ENCODE assay signal across 21 cellular contexts in the genomic region with DNA sequence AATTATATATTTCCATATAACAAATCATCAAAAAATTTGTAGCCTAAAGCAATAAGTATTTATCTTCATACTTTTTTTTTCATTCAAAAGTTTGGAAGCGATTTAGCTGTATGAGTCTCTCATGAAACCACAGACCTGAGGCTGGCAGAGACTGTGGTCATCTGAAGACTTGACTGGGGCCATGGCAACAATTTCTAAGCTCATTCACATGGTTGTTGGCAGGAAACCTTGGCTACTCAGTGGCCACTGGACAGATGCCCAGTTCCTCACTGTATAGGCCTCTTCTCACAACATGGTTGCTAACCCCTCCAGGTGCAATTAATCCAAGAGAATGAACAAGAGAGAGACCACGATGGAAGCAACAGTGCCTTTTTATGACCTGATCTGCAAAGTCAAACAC.
DNase-seq lines count a peak whose midpoint lies in the region; ATAC-seq and TF ChIP-seq lines count a peak whose summit lies in the region.
"Had no signal": no experiment of that assay in that cellular context is flagged by ENCODE, and none has a peak within 500 bp of the region (broad histone marks: within the 10 kb centered on the region; RNA-seq: fewer than 3 reads in every experiment).

No MANE protein-coding gene starts in this region.

- 89 to 91% methylated on average over 1 to 2 of the region's 2 CpGs for WGBS in endodermal cell (ENCODE audit: insufficient coverage in 1 of 2, insufficient read length in 1 of 2), 2 experiments

- no peaks in the 10 kb centered on the region for H3K36me3 Mint-ChIP-seq in activated CD8-positive, alpha-beta T cell treated with anti-CD3 and anti-CD28 coated beads for 36 hours (ENCODE audit: low read depth)
- H3K36me3 Mint-ChIP-seq in endodermal cell (ENCODE audit: low read depth), result no peaks in the 10 kb centered on the region
- H3K36me3 Mint-ChIP-seq: CD14-positive monocyte had no signal

- no peaks in the 10 kb centered on the region for H3K27me3 ChIP-seq in endodermal cell (ENCODE audit: control insufficient read depth, insufficient read depth, low read length, poor library complexity, severe bottlenecking)
- H3K27me3 ChIP-seq: ascending aorta, hepatocyte, transverse colon had no signal

- H3K27me3 Mint-ChIP-seq in activated CD8-positive, alpha-beta T cell treated with anti-CD3 and anti-CD28 coated beads for 36 hours, result no peaks in the 10 kb centered on the region
- no peaks in the 10 kb centered on the region for H3K27me3 Mint-ChIP-seq in endodermal cell (ENCODE audit: insufficient read depth)
- H3K27me3 Mint-ChIP-seq: dendritic cell treated with granulocyte-macrophage colony-stimulating factor and Interleukin-4, amounts not matched to agents 40 ng/mL and 50 ng/mL, for 4 days had no signal

- H3K36me3 ChIP-seq in endodermal cell (ENCODE audit: control insufficient read depth, insufficient read depth, low read length), result no peaks in the 10 kb centered on the region
- H3K36me3 ChIP-seq: ascending aorta, transverse colon had no signal

- intact Hi-C loops in activated CD8-positive, alpha-beta T cell treated with anti-CD3 and anti-CD28 coated beads for 36 hours (cut with micrococcal nuclease), result no loop called here

- no peaks in the 10 kb centered on the region for H3K9me3 ChIP-seq in endodermal cell (ENCODE audit: control insufficient read depth, low read length)
- H3K9me3 ChIP-seq: ascending aorta, transverse colon had no signal

- no peaks in the 10 kb centered on the region for H3K4me1 Mint-ChIP-seq in activated CD8-positive, alpha-beta T cell treated with anti-CD3 and anti-CD28 coated beads for 36 hours (ENCODE audit: low read depth)
- H3K4me1 Mint-ChIP-seq in endodermal cell, result no peaks in the 10 kb centered on the region

- H3K4me1 ChIP-seq in endodermal cell (ENCODE audit: control insufficient read depth, insufficient read depth, low read length), result no peaks in the 10 kb centered on the region
- H3K4me1 ChIP-seq: ascending aorta, transverse colon had no signal

- CTCF ChIA-PET in activated CD8-positive, alpha-beta T cell treated with anti-CD3 and anti-CD28 coated beads for 36 hours (lab: Charles Lee), result no interaction called here

- no peaks in the 10 kb centered on the region for H3K9me3 Mint-ChIP-seq in activated CD8-positive, alpha-beta T cell treated with anti-CD3 and anti-CD28 coated beads for 36 hours
- H3K9me3 Mint-ChIP-seq in endodermal cell, result no peaks in the 10 kb centered on the region
- H3K9me3 Mint-ChIP-seq: dendritic cell treated with granulocyte-macrophage colony-stimulating factor and Interleukin-4, amounts not matched to agents 40 ng/mL and 50 ng/mL, for 4 days had no signal

- no peak for ATAC-seq in activated CD8-positive, alpha-beta T cell treated with anti-CD3 and anti-CD28 coated beads for 36 hours
- ATAC-seq: GM12878 had no signal

- TF ChIP-seq CTCF in astrocyte of the spinal cord (IDR thresholded peaks at IDR 0.05; ENCODE audit: low read depth, low read length) (no peak), endodermal cell (conservative IDR thresholded peaks at IDR 0.05) (no peak)
- TF ChIP-seq CTCF in activated CD8-positive, alpha-beta T cell treated with anti-CD3 and anti-CD28 coated beads for 36 hours (IDR thresholded peaks at IDR 0.05), result no peak

- POLR2A ChIA-PET in activated CD8-positive, alpha-beta T cell treated with anti-CD3 and anti-CD28 coated beads for 36 hours (lab: Charles Lee), result no interaction called here

- H3K27ac ChIP-seq in endodermal cell (ENCODE audit: low read depth, low read length), result no peak overlapping the region
- H3K27ac ChIP-seq: ascending aorta, hepatocyte, transverse colon had no signal

- H3K9ac ChIP-seq in endodermal cell (ENCODE audit: extremely low read depth, low read length, poor library complexity, severe bottlenecking), result no peak overlapping the region

- H3K4me3 ChIP-seq in astrocyte of the spinal cord (ENCODE audit: low read depth, low read length) (no peak overlapping the region), endodermal cell (ENCODE audit: low read length) (no peak overlapping the region)
- H3K4me3 ChIP-seq: ascending aorta, GM12878, hepatocyte, transverse colon had no signal

- H3K4me3 Mint-ChIP-seq in activated CD8-positive, alpha-beta T cell treated with anti-CD3 and anti-CD28 coated beads for 36 hours, result no peak overlapping the region
- H3K4me3 Mint-ChIP-seq in endodermal cell, result no peak overlapping the region
- H3K4me3 Mint-ChIP-seq: CD14-positive monocyte; dendritic cell treated with granulocyte-macrophage colony-stimulating factor and Interleukin-4, amounts not matched to agents 40 ng/mL and 50 ng/mL, for 4 days had no signal

- DNase-seq in H4 (ENCODE audit: low spot score), result peak; percentile 92
- DNase-seq in NCI-H2196 treated with DMSO at 0.1 percent for 48 hours (lab: John Stamatoyannopoulos, UW; ENCODE audit: unreplicated experiment), result peak; percentile 49
- DNase-seq in astrocyte of the spinal cord (ENCODE audit: low read depth, low spot score), result peak; percentile 88
- DNase-seq in pons (ENCODE audit: low spot score), result peak; percentile 11
- DNase-seq in NCI-H226, result no peak
- DNase-seq in activated CD8-positive, alpha-beta T cell treated with anti-CD3 and anti-CD28 coated beads for 36 hours, result no peak
- no peak for DNase-seq in endodermal cell
- DNase-seq in HuH-7.5 (ENCODE audit: low spot score), result no peak
- DNase-seq: activated effector memory CD4-positive, alpha-beta T cell treated with anti-CD3 and anti-CD28 coated beads, Interleukin-2, amount 50 U/mL, for 16 hours; EL; H7; MV-4-11; NCI-H2227 treated with DMSO at 0.1 percent for 48 hours; occipital lobe; stimulated activated CD4-positive, alpha-beta T cell treated with anti-CD3 and anti-CD28 coated beads, Interleukin-4, amount 100 ng/mL, for 4 hours; transverse colon had no signal

- H3K27ac Mint-ChIP-seq in activated CD8-positive, alpha-beta T cell treated with anti-CD3 and anti-CD28 coated beads for 36 hours, result no peak overlapping the region
- no peak overlapping the region for H3K27ac Mint-ChIP-seq in endodermal cell
- H3K27ac Mint-ChIP-seq: CD14-positive monocyte; dendritic cell treated with granulocyte-macrophage colony-stimulating factor and Interleukin-4, amounts not matched to agents 40 ng/mL and 50 ng/mL, for 4 days had no signal

- in situ Hi-C loops in astrocyte of the spinal cord (cut with HindIII; ENCODE audit: low sequenced_read_pairs), result no loop called here

Comparison
In these comparisons a context has a peak if more than half of its experiments do, and no peak if none do; other contexts are left out.
1. DNase-seq: peak in H4 (single experiment), NCI-H2196 treated with DMSO at 0.1 percent for 48 hours (single experiment), astrocyte of the spinal cord (single experiment) and pons (single experiment); none in NCI-H226 (single experiment), activated CD8-positive, alpha-beta T cell treated with anti-CD3 and anti-CD28 coated beads for 36 hours (single experiment), endodermal cell (single experiment) and HuH-7.5 (single experiment).